ENCODE assay signal across 24 cellular contexts in genomic region chr13:41723136-41723535, GRCh38.
"Had no signal": no experiment of that assay in that cellular context is flagged by ENCODE, and none has a peak within 500 bp of the region (broad histone marks: within the 10 kb centered on the region; RNA-seq: fewer than 3 reads in every experiment).

No MANE protein-coding gene starts in this region.

- H3K9me3 ChIP-seq: ascending aorta had no signal

- H3K4me3 ChIP-seq: ascending aorta, coronary artery, dorsolateral prefrontal cortex had no signal

- H3K27ac ChIP-seq: ascending aorta, brain microvascular endothelial cell, coronary artery, dorsolateral prefrontal cortex had no signal

- H3K4me1 ChIP-seq: ascending aorta had no signal

- H3K27me3 ChIP-seq: ascending aorta, brain microvascular endothelial cell, dorsolateral prefrontal cortex had no signal

- ATAC-seq: activated naive CD4-positive, alpha-beta T cell treated with anti-CD3 and anti-CD28 coated beads, Interleukin-2, amount 50 U/mL, for 72 hours; activated T-cell treated with anti-CD3 and anti-CD28 coated beads, Interleukin-2, amount 50 U/mL, for 72 hours; esophagus mucosa; WTC11 had no signal

- H3K36me3 ChIP-seq: ascending aorta, brain microvascular endothelial cell had no signal

- DNase-seq: activated CD4-positive, alpha-beta memory T cell treated with anti-CD3 and anti-CD28 coated beads, Interleukin-2, amount 10 ng/mL, durations not matched to agents 7 days and 5 days; activated CD4-positive, alpha-beta T cell treated with anti-CD3 and anti-CD28 coated beads for 1 hour; activated CD4-positive, alpha-beta T cell treated with anti-CD3 and anti-CD28 coated beads for 4 hours; activated CD4-positive, alpha-beta T cell treated with anti-CD3 and anti-CD28 coated beads, Interleukin-2, amount 10 ng/mL, durations not matched to agents 7 days and 5 days; activated CD4-positive, alpha-beta T cell treated with anti-CD3 and anti-CD28 coated beads, Interleukin-2, amount 50 U/mL, for 4 hours; activated CD8-positive, alpha-beta memory T cell treated with anti-CD3 and anti-CD28 coated beads, Interleukin-2, amount 50 U/mL, for 48 hours; activated gamma-delta T cell; activated naive CD4-positive, alpha-beta T cell; activated naive CD4-positive, alpha-beta T cell treated with anti-CD3 and anti-CD28 coated beads, Interleukin-2, amount 10 ng/mL, durations not matched to agents 7 days and 5 days; activated naive CD8-positive, alpha-beta T cell treated with anti-CD3 and anti-CD28 coated beads, Interleukin-2, amount 10 ng/mL, durations not matched to agents 7 days and 5 days; activated T-cell treated with anti-CD3 and anti-CD28 coated beads for 4 hours; activated T-cell treated with anti-CD3 and anti-CD28 coated beads, Interleukin-2, amount 50 U/mL, for 24 hours; activated T-cell treated with anti-CD3 and anti-CD28 coated beads, Interleukin-2, amount 50 U/mL, for 72 hours; brain microvascular endothelial cell; dorsolateral prefrontal cortex; effector memory CD4-positive, alpha-beta T cell; endodermal cell; foreskin fibroblast; head of caudate nucleus had no signal
